ENCODE assay signal across 10 cellular contexts in the genomic region with DNA sequence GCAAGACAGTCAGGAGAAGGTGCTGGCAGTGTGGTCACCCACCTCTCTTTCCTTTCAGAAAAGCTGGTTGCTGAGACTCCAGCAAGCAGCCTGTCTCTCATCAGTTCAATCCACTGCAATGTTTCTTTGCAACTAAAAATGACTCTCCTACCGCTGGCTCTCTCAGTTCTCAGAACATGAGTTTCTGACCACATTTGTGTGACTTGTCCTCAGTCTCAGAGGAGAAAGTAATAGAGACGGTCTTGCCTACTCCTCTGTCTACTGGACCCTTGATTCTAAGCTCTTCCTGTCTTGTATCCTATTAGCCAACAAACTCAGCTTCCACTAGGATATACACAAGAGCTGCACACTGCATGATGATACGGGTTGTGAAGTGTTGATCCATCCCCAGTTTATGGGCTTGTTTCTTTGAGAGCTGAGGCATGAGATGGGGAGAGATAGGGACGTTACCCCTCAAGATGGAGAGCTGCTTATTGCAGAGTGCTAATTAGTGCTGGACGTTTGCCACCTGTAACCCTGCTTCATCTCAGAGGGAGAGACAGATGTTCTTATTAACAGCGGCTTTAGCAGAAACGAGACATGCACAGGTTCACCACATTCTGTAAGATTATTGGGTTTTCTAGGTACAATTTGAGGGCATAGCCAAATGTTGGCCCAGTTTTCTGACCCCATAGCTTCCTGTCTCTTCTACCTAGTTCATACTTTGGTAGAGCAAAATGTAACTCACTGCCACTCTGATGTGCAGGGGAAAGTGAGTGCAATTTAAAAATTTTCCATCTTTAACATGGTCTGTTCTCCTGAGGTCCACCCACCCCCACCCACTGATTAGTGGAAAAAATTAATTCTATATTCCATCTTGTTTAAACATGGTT. TPM values are rescaled to one million over a fixed set of nuclear protein-coding genes. Genes with fewer than 3 reads are reported as not detected.
DNase-seq lines count a peak whose midpoint lies in the region; ATAC-seq and TF ChIP-seq lines count a peak whose summit lies in the region.
"Had no signal": no experiment of that assay in that cellular context is flagged by ENCODE, and none has a peak within 500 bp of the region (broad histone marks: within the 10 kb centered on the region; RNA-seq: fewer than 3 reads in every experiment).

No MANE protein-coding gene starts in this region.

- POLR2A ChIA-PET in activated CD4-positive, alpha-beta memory T cell treated with anti-CD3 and anti-CD28 coated beads, Interleukin-2, amount 10 ng/mL, durations not matched to agents 7 days and 5 days (lab: Charles Lee), result interaction anchor here (1.0 to 2.3 kb wide), 11 partner anchors 8 to 180 kb away, joined by 3 to 18 read pairs (median 4); a partner anchor contains a TSS

- H3K27me3 Mint-ChIP-seq in activated CD4-positive, alpha-beta memory T cell treated with anti-CD3 and anti-CD28 coated beads, Interleukin-2, amount 10 ng/mL, durations not matched to agents 7 days and 5 days, result peaks cover 3% of the 10 kb centered on the region

- no peaks in the 10 kb centered on the region for H3K9me3 Mint-ChIP-seq in activated CD4-positive, alpha-beta memory T cell treated with anti-CD3 and anti-CD28 coated beads, Interleukin-2, amount 10 ng/mL, durations not matched to agents 7 days and 5 days

- H3K4me1 Mint-ChIP-seq in activated CD4-positive, alpha-beta memory T cell treated with anti-CD3 and anti-CD28 coated beads, Interleukin-2, amount 10 ng/mL, durations not matched to agents 7 days and 5 days, result peaks cover 32% of the 10 kb centered on the region

- no peak overlapping the region for H3K27ac ChIP-seq in dorsolateral prefrontal cortex
- H3K27ac ChIP-seq: psoas muscle had no signal

- peak overlapping the region; percentile 74 for H3K27ac Mint-ChIP-seq in activated CD4-positive, alpha-beta memory T cell treated with anti-CD3 and anti-CD28 coated beads, Interleukin-2, amount 10 ng/mL, durations not matched to agents 7 days and 5 days

- ATAC-seq in GM18517 (IDR thresholded peaks at IDR 0.05; ENCODE audit: unreplicated experiment) (peak; percentile 59), GM21381 (IDR thresholded peaks at IDR 0.05; ENCODE audit: unreplicated experiment) (peak; percentile 88), HG03280 (IDR thresholded peaks at IDR 0.05; ENCODE audit: unreplicated experiment) (peak; percentile 83)
- ATAC-seq: psoas muscle had no signal

- no peak overlapping the region for H3K4me3 Mint-ChIP-seq in activated CD4-positive, alpha-beta memory T cell treated with anti-CD3 and anti-CD28 coated beads, Interleukin-2, amount 10 ng/mL, durations not matched to agents 7 days and 5 days

- H3K4me3 ChIP-seq in dorsolateral prefrontal cortex, result no peak overlapping the region
- H3K4me3 ChIP-seq: psoas muscle had no signal

- no peak for TF ChIP-seq CTCF in dorsolateral prefrontal cortex (IDR thresholded peaks at IDR 0.05 in 54 of 56, conservative IDR thresholded peaks at IDR 0.05 in 2 of 56; ENCODE audit: low read depth in 1 of 56, partially characterized antibody in 56 of 56)

- CTCF ChIA-PET in activated CD4-positive, alpha-beta memory T cell treated with anti-CD3 and anti-CD28 coated beads, Interleukin-2, amount 10 ng/mL, durations not matched to agents 7 days and 5 days (lab: Charles Lee), result interaction anchor here (0.7 to 1.6 kb wide), 3 partner anchors 32 to 72 kb away, joined by 3 to 7 read pairs (median 4); a partner anchor contains a TSS

- H3K36me3 Mint-ChIP-seq in activated CD4-positive, alpha-beta memory T cell treated with anti-CD3 and anti-CD28 coated beads, Interleukin-2, amount 10 ng/mL, durations not matched to agents 7 days and 5 days (ENCODE audit: low read depth), result peaks cover under 1% of the 10 kb centered on the region

- DNase-seq in activated CD4-positive, alpha-beta memory T cell treated with anti-CD3 and anti-CD28 coated beads, Interleukin-2, amount 10 ng/mL, durations not matched to agents 7 days and 5 days, result no peak
- no peak for DNase-seq in dermis blood vessel endothelial cell
- no peak for DNase-seq in dorsolateral prefrontal cortex
- no peak for DNase-seq in cerebellar nuclear complex (lab: John Stamatoyannopoulos, UW)
- DNase-seq: activated gamma-delta T cell, NCI-H526 treated with DMSO at 0.1 percent for 48 hours, psoas muscle had no signal

- intact Hi-C loops in dorsolateral prefrontal cortex (cut with DNase I), result no loop called here

- H3K27me3 ChIP-seq in dorsolateral prefrontal cortex, result no peaks in the 10 kb centered on the region

RNA-seq across cellular contexts. Expression of a gene that starts 32.4 kb away (rescaled TPM):
- 100 to 1,000 TPM; 335 to 351 TPM for total RNA-seq in activated CD4-positive, alpha-beta memory T cell treated with anti-CD3 and anti-CD28 coated beads, Interleukin-2, amount 10 ng/mL, durations not matched to agents 7 days and 5 days
- total RNA-seq in dermis blood vessel endothelial cell, result 179 and 304 TPM in 2 replicates
- 100 to 1,000 TPM; 223 to 572 (median 337) TPM for total RNA-seq in dorsolateral prefrontal cortex
